In the genomic region with DNA sequence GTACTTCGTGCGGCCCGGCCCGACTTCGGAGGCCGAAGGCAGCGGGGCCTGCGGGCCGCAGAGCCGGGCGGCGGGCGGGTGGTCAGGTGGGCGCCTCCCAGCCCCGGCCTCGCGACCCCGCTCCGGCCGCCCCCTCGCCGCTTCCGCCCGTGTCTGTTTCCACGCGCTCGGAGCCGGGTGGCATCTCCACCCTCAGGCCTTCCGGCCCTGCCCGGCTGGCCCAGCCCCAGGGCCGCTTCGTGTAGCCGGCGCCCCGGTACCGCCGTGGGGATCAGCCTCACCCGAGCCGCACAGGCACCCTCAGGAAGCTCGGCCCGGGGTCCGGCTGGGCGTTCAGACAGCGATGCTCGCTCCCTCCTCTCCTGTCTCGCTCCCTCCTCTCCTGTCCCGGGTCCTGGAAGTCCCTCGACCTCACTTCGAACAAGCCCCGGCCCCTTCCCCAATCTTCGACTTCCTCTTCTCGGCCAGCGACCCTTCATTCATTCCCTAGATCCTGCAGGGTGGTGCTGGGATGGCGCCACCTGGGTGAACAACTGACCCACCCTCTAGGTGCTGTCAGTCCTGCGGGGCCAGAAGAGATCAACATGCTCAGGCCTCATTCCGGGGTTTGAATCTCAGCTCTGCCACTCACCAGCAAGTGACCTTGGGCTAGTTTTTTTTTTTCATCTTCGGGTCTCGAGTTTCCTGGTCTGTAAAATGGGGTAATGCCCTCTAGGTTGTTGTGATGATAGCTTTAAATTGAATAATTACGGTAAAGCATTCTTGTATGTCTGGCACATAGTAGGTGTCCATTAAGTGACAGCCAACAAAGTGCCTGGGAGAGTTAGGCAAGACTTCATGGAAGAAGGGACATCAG, we compare ENCODE assay signal across 8 cellular contexts. TPM values are rescaled to one million over a fixed set of nuclear protein-coding genes. Genes with fewer than 3 reads are reported as not detected.
DNase-seq lines count a peak whose midpoint lies in the region; ATAC-seq lines count a peak whose summit lies in the region.

No MANE protein-coding gene starts in this region.

- DNase-seq in activated CD4-positive, CD25-positive, alpha-beta regulatory T cell (lab: John Stamatoyannopoulos, UW): no peak
- peak; percentile 1 for DNase-seq in MV-4-11 (lab: John Stamatoyannopoulos, UW)
- DNase-seq in activated T-helper 9 cell treated with anti-CD3 and anti-CD28 coated beads, Interleukin-2, amount 50 U/mL, for 16 hours (ENCODE audit: low read depth): peak; percentile 24
- peak; percentile 67 for DNase-seq in Right ventricle myocardium superior
- peak; percentile 84 for DNase-seq in posterior vena cava (ENCODE audit: low spot score)
- no peak for DNase-seq in NCI-H2196 treated with DMSO at 0.1 percent for 48 hours (lab: John Stamatoyannopoulos, UW; ENCODE audit: unreplicated experiment)

- intact Hi-C loops in Right ventricle myocardium superior (cut with DNase I) (no loop called here), posterior vena cava (cut with DNase I) (no loop called here)

- peak; percentile 42 to 48 for ATAC-seq in activated CD4-positive, CD25-positive, alpha-beta regulatory T cell treated with anti-CD3 and anti-CD28 coated beads, Interleukin-2, amount 50 U/mL, for 24 hours
- ATAC-seq in HG02623 (IDR thresholded peaks at IDR 0.05; ENCODE audit: unreplicated experiment): peak; percentile 46
- ATAC-seq in Right ventricle myocardium superior (ENCODE audit: poor library complexity): peak; percentile 43

RNA-seq across cellular contexts. Expression of gene VPS4A, which starts 0.6 kb away (rescaled TPM):
- total RNA-seq in Right ventricle myocardium superior: 28.6 TPM
- total RNA-seq in posterior vena cava: 10 to 100 TPM; 23.4 to 24.1 TPM

RNA-seq across cellular contexts. Expression of gene PDF, which starts 18.6 kb away (rescaled TPM):
- total RNA-seq in Right ventricle myocardium superior (5.6 TPM), posterior vena cava (1 to 10 TPM; 6.6 to 6.9 TPM)

RNA-seq across cellular contexts. Expression of gene COG8, which starts 27.6 kb away (rescaled TPM):
- total RNA-seq in Right ventricle myocardium superior (22.0 TPM), posterior vena cava (10 to 100 TPM; 21.9 to 22.4 TPM)

RNA-seq across cellular contexts. Expression of gene NIP7, which starts 27.8 kb away (rescaled TPM):
- total RNA-seq in Right ventricle myocardium superior (7.3 TPM), posterior vena cava (10 to 100 TPM; 14.3 to 15.9 TPM)

RNA-seq across cellular contexts. Expression of gene TMED6, which starts 39.8 kb away (rescaled TPM):
- total RNA-seq in Right ventricle myocardium superior (not detected), posterior vena cava (under 1 TPM; 0.51 to 0.57 TPM)

Comparison
In these comparisons a context has a peak if more than half of its experiments do, and no peak if none do; other contexts are left out.
1. DNase-seq: peak in MV-4-11 (single experiment), activated T-helper 9 cell treated with anti-CD3 and anti-CD28 coated beads, Interleukin-2, amount 50 U/mL, for 16 hours (single experiment), Right ventricle myocardium superior (single experiment) and posterior vena cava (single experiment); none in activated CD4-positive, CD25-positive, alpha-beta regulatory T cell (0 of 4) and NCI-H2196 treated with DMSO at 0.1 percent for 48 hours (single experiment).
2. Peak in every context shown above with its lines, with median percentiles within 50 percentile points of each other: ATAC-seq.